ENCODE assay signal across 10 cellular contexts in the genomic region with DNA sequence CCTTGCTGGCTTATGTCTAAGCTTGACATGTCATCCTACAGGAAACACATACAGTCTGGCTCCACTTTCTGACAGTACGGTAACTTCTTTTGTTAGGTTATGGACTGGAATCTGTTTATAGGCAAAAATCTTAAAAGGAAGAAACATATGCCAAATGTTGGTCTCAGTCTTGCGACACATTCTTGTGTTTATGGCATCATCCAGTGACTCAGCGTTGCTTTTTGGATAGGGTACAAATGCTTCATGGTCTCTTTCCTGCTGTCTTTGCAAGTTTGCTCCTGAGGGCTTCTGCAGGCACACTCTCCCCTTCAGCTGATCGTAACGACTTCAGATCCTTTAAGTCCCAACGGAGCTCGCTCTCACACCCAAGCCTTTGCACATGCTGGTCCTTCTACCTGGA. TPM values are rescaled to one million over a fixed set of nuclear protein-coding genes. Genes with fewer than 3 reads are reported as not detected.
DNase-seq lines count a peak whose midpoint lies in the region; ATAC-seq and TF ChIP-seq lines count a peak whose summit lies in the region.
"Had no signal": no experiment of that assay in that cellular context is flagged by ENCODE, and none has a peak within 500 bp of the region (broad histone marks: within the 10 kb centered on the region; RNA-seq: fewer than 3 reads in every experiment).

No MANE protein-coding gene starts in this region.

- peaks cover 14% of the 10 kb centered on the region for H3K4me1 ChIP-seq in vagina

- no peaks in the 10 kb centered on the region for H3K27me3 ChIP-seq in vagina

- ATAC-seq in left lobe of liver, result peak; percentile 40
- no peak for ATAC-seq in HG03378 (IDR thresholded peaks at IDR 0.05; ENCODE audit: unreplicated experiment)
- no peak for ATAC-seq in HG02571 (IDR thresholded peaks at IDR 0.05; ENCODE audit: unreplicated experiment)

- no peak for TF ChIP-seq CTCF in vagina (IDR thresholded peaks at IDR 0.05)

- TF ChIP-seq POLR2A in vagina (IDR thresholded peaks at IDR 0.05), result no peak

- intact Hi-C loops in vagina (cut with DNase I), result no loop called here

- no peak overlapping the region for H3K4me3 ChIP-seq in vagina

- no peaks in the 10 kb centered on the region for H3K9me3 ChIP-seq in vagina

- no peaks in the 10 kb centered on the region for H3K36me3 ChIP-seq in vagina

- DNase-seq in stimulated activated CD4-positive, alpha-beta T cell treated with anti-CD3 and anti-CD28 coated beads, Interleukin-1b, Interleukin-23, amount 100 ng/mL, for 48 hours, result peak; percentile 18
- no peak for DNase-seq in stimulated activated CD4-positive, alpha-beta T cell treated with anti-CD3 and anti-CD28 coated beads, Interleukin-4, amount 100 ng/mL, for 24 hours
- DNase-seq in astrocyte of the hippocampus (ENCODE audit: low read depth, low spot score), result peak; percentile 67
- no peak for DNase-seq in left lobe of liver (ENCODE audit: low spot score)
- DNase-seq in vagina (ENCODE audit: extremely low spot score in 2 of 2), result no peak
- DNase-seq in NCI-H2171 treated with DMSO at 0.1 percent for 48 hours (lab: John Stamatoyannopoulos, UW), result no peak
- DNase-seq: cortex of kidney, SW 1271 had no signal

- no peak overlapping the region for H3K27ac ChIP-seq in vagina

RNA-seq across cellular contexts. Expression of a gene that starts 23.5 kb away (rescaled TPM):
- 0.33 TPM for total RNA-seq in left lobe of liver
- 4.2 TPM for total RNA-seq in vagina

Comparison
In these comparisons a context has a peak if more than half of its experiments do, and no peak if none do; other contexts are left out.
1. DNase-seq: peak in stimulated activated CD4-positive, alpha-beta T cell treated with anti-CD3 and anti-CD28 coated beads, Interleukin-1b, Interleukin-23, amount 100 ng/mL, for 48 hours (single experiment) and astrocyte of the hippocampus (single experiment); none in stimulated activated CD4-positive, alpha-beta T cell treated with anti-CD3 and anti-CD28 coated beads, Interleukin-4, amount 100 ng/mL, for 24 hours (single experiment), left lobe of liver (single experiment), vagina (0 of 2) and NCI-H2171 treated with DMSO at 0.1 percent for 48 hours (single experiment).